In genomic region chr17:22278302-22279275, GRCh38 we compare ENCODE assay signal across 23 cellular contexts.
A peak's percentile ranks its signal among the peaks of the same experiment; 100 is the strongest.
DNase-seq lines count a peak whose midpoint lies in the region; ATAC-seq, FAIRE-seq and TF ChIP-seq lines count a peak whose summit lies in the region.
"Had no signal": no experiment of that assay in that cellular context is flagged by ENCODE, and none has a peak within 500 bp of the region (broad histone marks: within the 10 kb centered on the region; RNA-seq: fewer than 3 reads in every experiment).

No MANE protein-coding gene starts in this region.

- H3K4me3 ChIP-seq in right atrium auricular region: no peak overlapping the region
- no peak overlapping the region for H3K4me3 ChIP-seq in heart left ventricle
- H3K4me3 ChIP-seq in kidney (ENCODE audit: low read length in 2 of 2): no peak overlapping the region
- H3K4me3 ChIP-seq: A549; BLaER1 treated with 17β-estradiol and CSF1 and Interleukin-3, amounts not matched to agents 10 nM and 100 nM; PC-9 had no signal

- no peak for ATAC-seq in heart left ventricle
- ATAC-seq in sciatic nerve: no peak
- ATAC-seq: A549; CD8-positive, alpha-beta T cell had no signal

- in situ Hi-C loops in KBM-7 (cut with MboI; ENCODE audit: low pct_unique_long_range_greater_than_20kb, low sequenced_read_pairs): no loop called here

- no peak for TF ChIP-seq CTCF in right atrium auricular region (IDR thresholded peaks at IDR 0.05)
- no peak for TF ChIP-seq CTCF in heart left ventricle (IDR thresholded peaks at IDR 0.05)
- no peak for TF ChIP-seq CTCF in kidney (IDR thresholded peaks at IDR 0.05; ENCODE audit: borderline replicate concordance, extremely low read depth, insufficient read depth)

- H3K4me1 ChIP-seq in right atrium auricular region (no peaks in the 10 kb centered on the region), heart left ventricle (no peaks in the 10 kb centered on the region), kidney (ENCODE audit: control insufficient read depth in 1 of 2, insufficient read depth in 1 of 2, low read depth in 1 of 2, low read length in 2 of 2) (no peaks in the 10 kb centered on the region)
- H3K4me1 ChIP-seq: A549; BLaER1 treated with 17β-estradiol and CSF1 and Interleukin-3, amounts not matched to agents 10 nM and 100 nM had no signal

- DNase-seq in right atrium auricular region (ENCODE audit: low spot score) (peak; percentile 49), heart left ventricle (no peak), kidney (peak; percentile 66), sciatic nerve (ENCODE audit: low spot score) (peak; percentile 49), ureter (ENCODE audit: low spot score) (peak; percentile 29), SHP77 (lab: John Stamatoyannopoulos, UW) (no peak), GF-D8 (lab: John Stamatoyannopoulos, UW) (no peak), KBM-7 (no peak)
- DNase-seq: Calu3, DMS53, EL, GOT3, NCI-H1417 treated with DMSO at 0.1 percent for 48 hours, NCI-H187 treated with DMSO at 0.1 percent for 48 hours, NCI-H2227 treated with DMSO at 0.1 percent for 48 hours, NCI-H524, PC-9 had no signal

- no peaks in the 10 kb centered on the region for H3K27me3 ChIP-seq in right atrium auricular region
- no peaks in the 10 kb centered on the region for H3K27me3 ChIP-seq in heart left ventricle
- H3K27me3 ChIP-seq: BLaER1 treated with 17β-estradiol and CSF1 and Interleukin-3, amounts not matched to agents 10 nM and 100 nM had no signal

- intact Hi-C loops in heart left ventricle (cut with DNase I) (no loop called here), kidney (cut with DNase I) (no loop called here), sciatic nerve (cut with DNase I) (no loop called here)

- no peak for FAIRE-seq in kidney (lab: Jason Lieb, UNC)
- FAIRE-seq: GM12891 had no signal

- H3K9ac ChIP-seq in kidney (ENCODE audit: low read length in 2 of 2): no peak overlapping the region
- H3K9ac ChIP-seq: BLaER1 treated with 17β-estradiol and CSF1 and Interleukin-3, amounts not matched to agents 10 nM and 100 nM; KMS-11 had no signal

- no peaks in the 10 kb centered on the region for H3K36me3 ChIP-seq in right atrium auricular region
- H3K36me3 ChIP-seq in heart left ventricle: no peaks in the 10 kb centered on the region
- no peaks in the 10 kb centered on the region for H3K36me3 ChIP-seq in kidney (ENCODE audit: control insufficient read depth in 1 of 2, insufficient read depth in 2 of 2, low read length in 2 of 2)
- H3K36me3 ChIP-seq: BLaER1 treated with 17β-estradiol and CSF1 and Interleukin-3, amounts not matched to agents 10 nM and 100 nM had no signal

- H3K9me3 ChIP-seq in right atrium auricular region (no peaks in the 10 kb centered on the region), heart left ventricle (no peaks in the 10 kb centered on the region), kidney (ENCODE audit: control insufficient read depth in 1 of 2, low read length in 2 of 2) (no peaks in the 10 kb centered on the region)
- H3K9me3 ChIP-seq: A549 had no signal

- TF ChIP-seq POLR2A in heart left ventricle (IDR thresholded peaks at IDR 0.05): no peak

- H3K27ac ChIP-seq in right atrium auricular region: no peak overlapping the region
- H3K27ac ChIP-seq in heart left ventricle: no peak overlapping the region
- H3K27ac ChIP-seq in kidney (ENCODE audit: low read depth in 2 of 2, low read length in 2 of 2): no peak overlapping the region
- H3K27ac ChIP-seq: A549; BLaER1 treated with 17β-estradiol and CSF1 and Interleukin-3, amounts not matched to agents 10 nM and 100 nM; KMS-11; PC-9; RWPE1 had no signal

- 82 to 88% (median 86%) methylated on average over 13 to 35 of the region's 35 CpGs for WGBS in heart left ventricle, 4 donors

Comparison
In these comparisons a context has a peak if more than half of its experiments do, and no peak if none do; other contexts are left out.
1. DNase-seq: peak in right atrium auricular region (single experiment), kidney (single experiment), sciatic nerve (single experiment) and ureter (single experiment); none in heart left ventricle (0 of 5), SHP77 (0 of 2), GF-D8 (single experiment) and KBM-7 (single experiment).